Comparison of ENCODE assay signal across 10 cellular contexts in genomic region chr5:114473541-114473940, GRCh38.
"Had no signal": no experiment of that assay in that cellular context is flagged by ENCODE, and none has a peak within 500 bp of the region (broad histone marks: within the 10 kb centered on the region; RNA-seq: fewer than 3 reads in every experiment).

No MANE protein-coding gene starts in this region.

- DNase-seq: activated CD4-positive, alpha-beta memory T cell treated with anti-CD3 and anti-CD28 coated beads, Interleukin-2, amount 10 ng/mL, durations not matched to agents 7 days and 5 days; activated naive CD8-positive, alpha-beta T cell treated with anti-CD3 and anti-CD28 coated beads, Interleukin-2, amount 10 ng/mL, durations not matched to agents 7 days and 5 days; esophagus squamous epithelium; foreskin keratinocyte; head of caudate nucleus; mesendoderm; stimulated activated CD4-positive, alpha-beta T cell treated with anti-CD3 and anti-CD28 coated beads, Interleukin-4, amount 100 ng/mL, for 1 hour; stimulated activated naive CD8-positive, alpha-beta T cell treated with anti-CD3 and anti-CD28 coated beads, Interleukin-15, amount 100 ng/mL, for 72 hours had no signal

- H3K36me3 ChIP-seq: ascending aorta, esophagus squamous epithelium, vagina had no signal

- H3K4me1 ChIP-seq: ascending aorta, esophagus squamous epithelium, foreskin keratinocyte, vagina had no signal

- H3K9me3 ChIP-seq: esophagus squamous epithelium, vagina had no signal

- H3K4me3 ChIP-seq: ascending aorta, esophagus squamous epithelium, vagina had no signal

- ATAC-seq: foreskin keratinocyte; stimulated activated naive CD8-positive, alpha-beta T cell treated with anti-CD3 and anti-CD28 coated beads, Interleukin-15, amount 100 ng/mL, for 72 hours had no signal

- H3K27me3 ChIP-seq: ascending aorta, esophagus squamous epithelium, foreskin keratinocyte, vagina had no signal

- H3K27ac ChIP-seq: ascending aorta, esophagus squamous epithelium, foreskin keratinocyte, vagina had no signal
